In the genomic region with DNA sequence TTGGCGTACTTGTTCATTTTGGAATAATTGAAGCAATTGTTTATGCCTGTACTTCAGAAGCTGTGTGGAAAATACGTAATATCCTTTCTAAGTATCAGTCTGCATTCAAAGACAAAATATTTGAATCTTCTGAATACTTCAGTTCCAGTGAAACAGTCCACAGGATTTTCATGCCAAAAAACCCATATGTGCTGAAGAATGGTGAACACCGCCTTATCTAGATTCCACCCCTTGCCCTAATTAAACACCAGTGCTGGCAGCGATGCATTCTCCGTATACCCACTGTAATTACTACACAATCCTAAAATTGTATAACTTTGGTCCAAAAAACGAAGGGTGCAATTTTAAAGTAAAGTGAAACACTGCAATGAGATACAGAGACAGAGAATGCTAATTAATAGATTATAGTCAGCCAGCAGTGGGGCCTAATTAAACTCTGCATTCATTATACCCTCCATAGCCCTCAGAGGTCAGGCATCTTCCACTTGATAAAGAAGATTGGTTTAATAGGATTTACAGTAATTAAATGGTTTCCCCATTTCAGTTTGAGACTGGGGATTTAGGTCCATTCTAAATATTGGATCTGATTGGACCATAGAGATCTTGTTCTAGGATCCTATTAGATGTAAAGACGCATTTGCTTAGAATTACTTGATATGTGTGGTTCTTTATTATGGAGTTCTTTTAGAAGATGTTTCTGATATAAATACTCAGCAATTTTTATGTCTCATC, we compare ENCODE assay signal across 14 cellular contexts. TPM values are rescaled to one million over a fixed set of nuclear protein-coding genes. Genes with fewer than 3 reads are reported as not detected.
DNase-seq lines count a peak whose midpoint lies in the region; ATAC-seq and TF ChIP-seq lines count a peak whose summit lies in the region.
"Had no signal": no experiment of that assay in that cellular context is flagged by ENCODE, and none has a peak within 500 bp of the region (broad histone marks: within the 10 kb centered on the region; RNA-seq: fewer than 3 reads in every experiment).

No MANE protein-coding gene starts in this region.

- no peaks in the 10 kb centered on the region for H3K36me3 Mint-ChIP-seq in natural killer cell

- H3K36me3 ChIP-seq in Karpas-422 (ENCODE audit: insufficient read depth, low read length) = no peaks in the 10 kb centered on the region

- H4K20me1 ChIP-seq in Karpas-422 (ENCODE audit: insufficient read depth, low read depth, low read length) = no peaks in the 10 kb centered on the region

- H3K4me1 Mint-ChIP-seq in natural killer cell = peaks cover 0 to 5% of the 10 kb centered on the region in 2 donors

- intact Hi-C loops in natural killer cell (cut with micrococcal nuclease) = no loop called here

- DNase-seq in DMS 273 (lab: John Stamatoyannopoulos, UW; ENCODE audit: unreplicated experiment) (peak; percentile 14), DMS 273 treated with DMSO at 0.1 percent for 48 hours (lab: John Stamatoyannopoulos, UW) (no peak), NCI-H82 treated with DMSO at 0.1 percent for 48 hours (lab: John Stamatoyannopoulos, UW; ENCODE audit: unreplicated experiment) (peak; percentile 89), cerebellar cortex (ENCODE audit: low spot score) (peak; percentile 80), Karpas-422 (no peak), SIG-M5 (lab: John Stamatoyannopoulos, UW) (no peak), natural killer cell (no peak)
- DNase-seq: CD4-positive, alpha-beta memory T cell; HCEC 1CT; HFFc6 had no signal

- H3K79me2 ChIP-seq in Karpas-422 (ENCODE audit: low read length) = no peaks in the 10 kb centered on the region

- no peaks in the 10 kb centered on the region for H3K9me3 Mint-ChIP-seq in natural killer cell
- H3K9me3 Mint-ChIP-seq: CD4-positive, alpha-beta memory T cell; HFFc6 had no signal

- no peak overlapping the region for H3K4me3 ChIP-seq in Karpas-422 (ENCODE audit: low read length)
- H3K4me3 ChIP-seq: BLaER1 treated with 17β-estradiol and CSF1 and Interleukin-3, amounts not matched to agents 10 nM and 100 nM; GM12878 had no signal

- H3K27me3 ChIP-seq in Karpas-422 (ENCODE audit: low read length) = no peaks in the 10 kb centered on the region
- H3K27me3 ChIP-seq: BLaER1 treated with 17β-estradiol and CSF1 and Interleukin-3, amounts not matched to agents 10 nM and 100 nM had no signal

- H2AFZ ChIP-seq in Karpas-422 (ENCODE audit: low read length) = no peak overlapping the region

- no peaks in the 10 kb centered on the region for H3K27me3 Mint-ChIP-seq in natural killer cell (ENCODE audit: low read depth in 2 of 2)
- H3K27me3 Mint-ChIP-seq: CD4-positive, alpha-beta memory T cell had no signal

- no peaks in the 10 kb centered on the region for H3K9me2 ChIP-seq in Karpas-422 (replicated peaks; ENCODE audit: insufficient read depth, low read length)

- TF ChIP-seq CTCF in natural killer cell (IDR thresholded peaks at IDR 0.05) = no peak

- H3K4me1 ChIP-seq in Karpas-422 (ENCODE audit: low read length) = peaks cover 6% of the 10 kb centered on the region; the same call in 1 of the 2 replicates
- H3K4me1 ChIP-seq: BLaER1 treated with 17β-estradiol and CSF1 and Interleukin-3, amounts not matched to agents 10 nM and 100 nM had no signal

- H3K9me3 ChIP-seq in Karpas-422 (ENCODE audit: low read length) = no peaks in the 10 kb centered on the region

- no peak overlapping the region for H3K9ac ChIP-seq in Karpas-422 (ENCODE audit: low read length)
- H3K9ac ChIP-seq: BLaER1 treated with 17β-estradiol and CSF1 and Interleukin-3, amounts not matched to agents 10 nM and 100 nM had no signal

- no peak overlapping the region for H3K4me3 Mint-ChIP-seq in natural killer cell
- H3K4me3 Mint-ChIP-seq: CD4-positive, alpha-beta memory T cell; HFFc6 had no signal

- no peak overlapping the region for H3K27ac Mint-ChIP-seq in natural killer cell
- H3K27ac Mint-ChIP-seq: CD4-positive, alpha-beta memory T cell; HFFc6 had no signal

- H3K27ac ChIP-seq in Karpas-422 (ENCODE audit: low read length) = no peak overlapping the region
- H3K27ac ChIP-seq: 22Rv1; BLaER1 treated with 17β-estradiol and CSF1 and Interleukin-3, amounts not matched to agents 10 nM and 100 nM had no signal

- H3K4me2 ChIP-seq in Karpas-422 (ENCODE audit: low read depth, low read length, poor library complexity, severe bottlenecking) = no peak overlapping the region
- H3K4me2 ChIP-seq: BLaER1 treated with 17β-estradiol and CSF1 and Interleukin-3, amounts not matched to agents 10 nM and 100 nM had no signal

- no peak for ATAC-seq in natural killer cell
- ATAC-seq: GM12878, HepG2 had no signal

RNA-seq across cellular contexts. Expression of a gene that starts 43.9 kb away (rescaled TPM):
- 20.3 and 30.3 TPM in 2 replicates for total RNA-seq in Karpas-422 (2014; rRNA removed; shearing (Covaris generic); ENCODE audit: low replicate concordance)
- 10 to 100 TPM; 43.5 to 54.0 (median 44.9) TPM for total RNA-seq in natural killer cell

Comparison
In these comparisons a context has a peak if more than half of its experiments do, and no peak if none do; other contexts are left out.
1. DNase-seq: peak in DMS 273 (single experiment), NCI-H82 treated with DMSO at 0.1 percent for 48 hours (single experiment) and cerebellar cortex (single experiment); none in DMS 273 treated with DMSO at 0.1 percent for 48 hours (single experiment), Karpas-422 (single experiment), SIG-M5 (single experiment) and natural killer cell (single experiment).